Comparison of ENCODE assay signal across 2 cellular contexts in genomic region chr13:73696713-73697112, GRCh38.
TF ChIP-seq lines count a peak whose summit lies in the region.

No MANE protein-coding gene starts in this region.

TF ChIP-seq in H1, 55 proteins besides CTCF, POLR2A, EP300 and RAD21 (continued from another document):
- TF ChIP-seq KDM1A (IDR thresholded peaks at IDR 0.05; ENCODE audit: borderline replicate concordance, low read length): peak; percentile 85; the same call in 1 of the 2 replicates
- TF ChIP-seq E2F6 (IDR thresholded peaks at IDR 0.05): no peak
- TF ChIP-seq CBX8 (IDR thresholded peaks at IDR 0.05; ENCODE audit: borderline replicate concordance, low read depth, low read length): no peak
- no peak for TF ChIP-seq RXRA (IDR thresholded peaks at IDR 0.05; ENCODE audit: insufficient read depth, low read depth, low read length)

TF ChIP-seq in GM12891, 5 proteins besides CTCF, POLR2A, EP300 and RAD21 (continued from another document):
- TF ChIP-seq PAX5 (IDR thresholded peaks at IDR 0.05; ENCODE audit: insufficient read depth, low read length, severe bottlenecking): no peak
- no peak for TF ChIP-seq SPI1 (IDR thresholded peaks at IDR 0.05; ENCODE audit: low read depth, low read length)
- no peak for TF ChIP-seq POLR2AphosphoS5 (IDR thresholded peaks at IDR 0.05; ENCODE audit: low read depth, low read length)
